In genomic region chr14:105858676-105859025, GRCh38 we compare ENCODE assay signal across 1 cellular context.
TF ChIP-seq lines count a peak whose summit lies in the region.

No MANE protein-coding gene starts in this region.

TF ChIP-seq in SK-N-SH, 30 proteins besides CTCF, POLR2A, EP300 and RAD21 (continued from another document):
- TF ChIP-seq, protein P1, sequence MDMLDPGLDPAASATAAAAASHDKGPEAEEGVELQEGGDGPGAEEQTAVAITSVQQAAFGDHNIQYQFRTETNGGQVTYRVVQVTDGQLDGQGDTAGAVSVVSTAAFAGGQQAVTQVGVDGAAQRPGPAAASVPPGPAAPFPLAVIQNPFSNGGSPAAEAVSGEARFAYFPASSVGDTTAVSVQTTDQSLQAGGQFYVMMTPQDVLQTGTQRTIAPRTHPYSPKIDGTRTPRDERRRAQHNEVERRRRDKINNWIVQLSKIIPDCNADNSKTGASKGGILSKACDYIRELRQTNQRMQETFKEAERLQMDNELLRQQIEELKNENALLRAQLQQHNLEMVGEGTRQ (IDR thresholded peaks at IDR 0.05; ENCODE audit: borderline replicate concordance, low read depth, low read length): no peak
- TF ChIP-seq POLR2AphosphoS5 (IDR thresholded peaks at IDR 0.05; ENCODE audit: low read depth, low read length): no peak
- no peak for TF ChIP-seq YY1 (IDR thresholded peaks at IDR 0.05; ENCODE audit: low read depth)
- TF ChIP-seq NFIC (IDR thresholded peaks at IDR 0.05; ENCODE audit: borderline replicate concordance): no peak
- TF ChIP-seq MEF2A (IDR thresholded peaks at IDR 0.05; ENCODE audit: borderline replicate concordance, low read depth): no peak
- TF ChIP-seq CHD2 (IDR thresholded peaks at IDR 0.05; ENCODE audit: low read length, partially characterized antibody): no peak
- TF ChIP-seq FOXM1 (IDR thresholded peaks at IDR 0.05; ENCODE audit: low read depth): no peak
- no peak for TF ChIP-seq GABPA (IDR thresholded peaks at IDR 0.05; ENCODE audit: low read depth)
- TF ChIP-seq MAX (IDR thresholded peaks at IDR 0.05; ENCODE audit: low read depth): no peak
- TF ChIP-seq IRF3 (IDR thresholded peaks at IDR 0.05; ENCODE audit: low read depth, low read length): no peak
- TF ChIP-seq JUND (IDR thresholded peaks at IDR 0.05): no peak
